Comparison of ENCODE assay signal across 3 cellular contexts in the genomic region with DNA sequence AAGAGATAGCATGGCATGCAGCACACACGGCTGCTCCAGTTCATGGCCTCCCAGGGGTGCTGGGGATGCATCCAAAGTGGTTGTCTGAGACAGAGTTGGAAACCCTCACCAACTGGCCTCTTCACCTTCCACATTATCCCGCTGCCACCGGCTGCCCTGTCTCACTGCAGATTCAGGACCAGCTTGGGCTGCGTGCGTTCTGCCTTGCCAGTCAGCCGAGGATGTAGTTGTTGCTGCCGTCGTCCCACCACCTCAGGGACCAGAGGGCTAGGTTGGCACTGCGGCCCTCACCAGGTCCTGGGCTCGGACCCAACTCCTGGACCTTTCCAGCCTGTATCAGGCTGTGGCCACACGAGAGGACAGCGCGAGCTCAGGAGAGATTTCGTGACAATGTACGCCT. TPM values are rescaled to one million over a fixed set of nuclear protein-coding genes. Genes with fewer than 3 reads are reported as not detected.
DNase-seq lines count a peak whose midpoint lies in the region; TF ChIP-seq lines count a peak whose summit lies in the region.
"Had no signal": no experiment of that assay in that cellular context is flagged by ENCODE, and none has a peak within 500 bp of the region (broad histone marks: within the 10 kb centered on the region; RNA-seq: fewer than 3 reads in every experiment).

No MANE protein-coding gene starts in this region.

- H3K27ac ChIP-seq in PC-9: peak overlapping the region; percentile 46; the same call in 1 of the 2 replicates

- H4K20me1 ChIP-seq in PC-9 (ENCODE audit: insufficient read depth): peaks cover 14% of the 10 kb centered on the region; the same call in 1 of the 2 replicates

- intact Hi-C loops in PC-9 (cut with micrococcal nuclease; ENCODE audit: unreplicated experiment): no loop called here

- H3K79me2 ChIP-seq in PC-9 (ENCODE audit: low read depth): peaks cover 28% of the 10 kb centered on the region

- peaks cover 27% of the 10 kb centered on the region; the same call in 1 of the 2 replicates for H3K36me3 ChIP-seq in PC-9 (ENCODE audit: low read depth)

- H3K9me2 ChIP-seq in PC-9 (ENCODE audit: insufficient read depth): no peaks in the 10 kb centered on the region

- BruUV-seq in PC-9 (replicated peaks; lab: Mats Ljungman, UMichigan): no TSS peak

- CTCF ChIA-PET in PC-9 (lab: Charles Lee): no interaction called here

- peaks cover 84% of the 10 kb centered on the region for H3F3A ChIP-seq in PC-9 (ENCODE audit: insufficient read depth, low read depth)

- DNase-seq in PC-9: no peak
- DNase-seq in NCI-H2171 (lab: John Stamatoyannopoulos, UW): no peak
- DNase-seq: activated T-cell treated with anti-CD3 and anti-CD28 coated beads, Interleukin-2, amount 50 U/mL, for 48 hours had no signal

- no peaks in the 10 kb centered on the region for H3K9me3 ChIP-seq in PC-9 (ENCODE audit: insufficient read depth, low read depth)

- H3K4me3 ChIP-seq in PC-9: no peak overlapping the region

- H2AFZ ChIP-seq in PC-9: no peak overlapping the region

- H3K4me1 ChIP-seq in PC-9 (replicated peaks; ENCODE audit: insufficient read depth): peaks cover 32% of the 10 kb centered on the region

- POLR2A ChIA-PET in PC-9 (lab: Charles Lee; ENCODE audit: unreplicated experiment): no interaction called here

- no peak overlapping the region for H3K4me2 ChIP-seq in PC-9

- H3K27me3 ChIP-seq in PC-9 (ENCODE audit: insufficient read depth, low read depth): no peaks in the 10 kb centered on the region

- TF ChIP-seq CTCF in PC-9 (conservative IDR thresholded peaks at IDR 0.05): no peak

RNA-seq across cellular contexts. Expression of gene CIB1, which starts 4.8 kb away (rescaled TPM):
- 113 and 127 TPM in 2 replicates for total RNA-seq in PC-9 (2021)

RNA-seq across cellular contexts. Expression of gene GDPGP1, which starts 5.0 kb away (rescaled TPM):
- 7.5 and 7.6 TPM in 2 replicates for total RNA-seq in PC-9 (2021)

RNA-seq across cellular contexts. Expression of gene TTLL13, which starts 20.4 kb away (rescaled TPM):
- 0.93 and 0.96 TPM in 2 replicates for total RNA-seq in PC-9 (2021)

RNA-seq across cellular contexts. Expression of gene SEMA4B, which starts 27.8 kb away (rescaled TPM):
- total RNA-seq in PC-9 (2021): 63.6 and 70.7 TPM in 2 replicates

RNA-seq across cellular contexts. Expression of gene NGRN, which starts 36.5 kb away (rescaled TPM):
- total RNA-seq in PC-9 (2021): 57.4 TPM in 2 replicates
